16 cellular contexts compared by ENCODE assay signal in the genomic region with DNA sequence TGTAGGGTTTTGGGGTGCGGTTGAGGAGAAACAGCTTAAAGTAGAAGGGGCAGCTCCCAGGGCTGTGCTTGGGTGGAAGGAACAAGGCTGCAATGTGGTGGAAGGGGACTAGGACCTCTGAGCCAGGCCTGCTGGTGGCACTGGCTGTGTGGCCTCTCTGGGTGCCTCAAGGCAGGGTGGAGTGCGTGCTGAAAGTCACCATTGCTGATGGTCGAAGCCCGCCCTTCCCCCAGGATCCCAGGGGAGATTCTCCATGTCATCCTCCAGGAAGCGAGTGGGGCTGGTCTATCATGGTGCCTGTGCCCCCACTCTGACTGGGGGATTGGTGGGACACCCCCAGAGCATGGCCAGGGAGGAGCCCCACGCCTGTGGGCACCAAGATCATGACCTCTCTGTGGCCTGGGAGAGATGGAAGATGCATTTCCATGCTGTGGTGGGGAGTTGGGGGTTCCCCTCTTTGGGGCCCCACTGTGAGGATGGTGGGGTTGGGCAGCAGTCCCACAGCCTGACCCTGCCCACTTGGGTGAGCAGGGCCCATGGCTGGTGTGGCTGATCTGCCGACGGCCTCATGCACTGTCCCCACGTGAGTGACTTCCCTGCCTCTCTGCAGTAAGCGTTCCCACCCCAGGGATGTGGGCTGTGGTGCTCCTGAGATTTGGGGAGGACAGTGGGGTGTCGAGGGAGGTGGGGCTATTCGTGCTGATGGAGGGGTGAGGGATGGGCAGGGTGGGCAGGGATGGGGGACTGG. TPM values are rescaled to one million over a fixed set of nuclear protein-coding genes. Genes with fewer than 3 reads are reported as not detected.
"Had no signal": no experiment of that assay in that cellular context is flagged by ENCODE, and none has a peak within 500 bp of the region (broad histone marks: within the 10 kb centered on the region; RNA-seq: fewer than 3 reads in every experiment).

No MANE protein-coding gene starts in this region.

- DNase-seq: activated B cell treated with CpG ODN at 0.5 μM for 24 hours; activated CD4-positive, alpha-beta T cell treated with anti-CD3 and anti-CD28 coated beads, Interleukin-2, amount 50 U/mL, for 1 hour; activated naive CD4-positive, alpha-beta T cell treated with anti-CD3 and anti-CD28 coated beads, Interleukin-2, amount 10 ng/mL, durations not matched to agents 7 days and 5 days; activated T-cell treated with anti-CD3 and anti-CD28 coated beads for 4 hours; dermis blood vessel endothelial cell; endodermal cell; erythroblast; mesenchymal stem cell; stimulated activated CD4-positive, alpha-beta T cell treated with anti-CD3 and anti-CD28 coated beads, Interleukin-1b, Interleukin-23, amount 100 ng/mL, for 48 hours; stimulated activated naive B cell treated with anti-CD40 and anti-IgM and Interleukin-4, amounts not matched to agents 10 μg/mL and 1 μg/mL and 100 μg/mL, for 72 hours; upper lobe of left lung had no signal

- H3K27ac ChIP-seq: spleen, upper lobe of left lung had no signal

- H3K36me3 ChIP-seq: spleen, upper lobe of left lung had no signal

- H3K4me3 ChIP-seq: spleen, upper lobe of left lung had no signal

- H3K4me1 ChIP-seq: upper lobe of left lung had no signal

- H3K27me3 ChIP-seq: spleen, upper lobe of left lung had no signal

- ATAC-seq: activated T-helper 17 cell treated with anti-CD3 and anti-CD28 coated beads, Interleukin-2, amount 50 U/mL, for 72 hours; right cardiac atrium; SK-N-SH treated with all-trans-retinoic acid at 6 μM for 48 hours; stimulated activated naive B cell treated with anti-CD40 and anti-IgM and Interleukin-4, amounts not matched to agents 10 μg/mL and 1 μg/mL and 100 μg/mL, for 72 hours had no signal

- H3K9me3 ChIP-seq: upper lobe of left lung had no signal

RNA-seq across cellular contexts. Expression of a gene that starts 25.8 kb away (rescaled TPM):
- total RNA-seq: dermis blood vessel endothelial cell, osteocyte had no signal
